17 cellular contexts compared by ENCODE assay signal in genomic region chr2:232879618-232880494, GRCh38.
"Had no signal": no experiment of that assay in that cellular context is flagged by ENCODE, and none has a peak within 500 bp of the region (broad histone marks: within the 10 kb centered on the region; RNA-seq: fewer than 3 reads in every experiment).

No MANE protein-coding gene starts in this region.

- H3K4me3 ChIP-seq: gastrocnemius medialis, hepatocyte, ovary, transverse colon had no signal

- H3K79me2 ChIP-seq: hepatocyte had no signal

- H3K27ac ChIP-seq: brain microvascular endothelial cell, gastrocnemius medialis, hepatocyte, ovary, transverse colon had no signal

- H3K4me2 ChIP-seq: hepatocyte had no signal

- H3K9me3 ChIP-seq: gastrocnemius medialis, ovary, transverse colon had no signal

- H3K27me3 ChIP-seq: brain microvascular endothelial cell, gastrocnemius medialis, hepatocyte, ovary had no signal

- DNase-seq: activated CD4-positive, alpha-beta T cell treated with anti-CD3 and anti-CD28 coated beads for 1 hour; activated CD4-positive, alpha-beta T cell treated with anti-CD3 and anti-CD28 coated beads, Interleukin-2, amount 50 U/mL, for 48 hours; activated effector memory CD4-positive, alpha-beta T cell treated with anti-CD3 and anti-CD28 coated beads, Interleukin-2, amount 50 U/mL, for 16 hours; activated T-cell treated with anti-CD3 and anti-CD28 coated beads, Interleukin-2, amount 50 U/mL, for 4 hours; amniotic stem cell; brain microvascular endothelial cell; gastrocnemius medialis; kidney glomerular epithelial cell; mammary epithelial cell; retina; SIG-M5; small intestine; T-helper 9 cell; transverse colon had no signal

- ATAC-seq: activated naive CD4-positive, alpha-beta T cell treated with anti-CD3 and anti-CD28 coated beads, Interleukin-2, amount 50 U/mL, for 72 hours; activated T-cell treated with anti-CD3 and anti-CD28 coated beads, Interleukin-2, amount 50 U/mL, for 4 hours; gastrocnemius medialis had no signal

- H3K36me3 ChIP-seq: brain microvascular endothelial cell, gastrocnemius medialis, ovary, transverse colon had no signal
